In genomic region chr16:30335028-30335597, GRCh38 we compare ENCODE assay signal across 8 cellular contexts.
DNase-seq lines count a peak whose midpoint lies in the region; ATAC-seq lines count a peak whose summit lies in the region.

No MANE protein-coding gene starts in this region.

- ATAC-seq in GM19023 (IDR thresholded peaks at IDR 0.05; ENCODE audit: unreplicated experiment), result peak; percentile 77
- ATAC-seq in HG03196 (IDR thresholded peaks at IDR 0.05; ENCODE audit: unreplicated experiment), result peak; percentile 81

- DNase-seq in AG08395 (ENCODE audit: low spot score) (peak; percentile 61), NCI-H446 (lab: John Stamatoyannopoulos, UW) (peak; percentile 29 to 84), caudate nucleus (lab: John Stamatoyannopoulos, UW) (peak in 56 of 61 donors; percentile 19 to 88 (median 69)), islet precursor cell (peak; percentile 88)
- DNase-seq in activated CD4-positive, CD25-positive, alpha-beta regulatory T cell treated with anti-CD3 and anti-CD28 coated beads, Interleukin-2, amount 50 U/mL, for 72 hours, result peak; percentile 87
- DNase-seq in stimulated activated CD4-positive, alpha-beta T cell treated with anti-CD3 and anti-CD28 coated beads, Interleukin-12 subunit alpha, Interleukin-12 subunit beta, amount 100 ng/mL, for 4 hours, result peak; percentile 81

- peak overlapping the region; percentile 71 for H3K27ac ChIP-seq in caudate nucleus (ENCODE audit: low read depth, low read length)

Comparison
In these comparisons a context has a peak if more than half of its experiments do, and no peak if none do; other contexts are left out.
1. Peak in every context shown above with its lines: DNase-seq, ATAC-seq and H3K27ac ChIP-seq.